7 cellular contexts compared by ENCODE assay signal in the genomic region with DNA sequence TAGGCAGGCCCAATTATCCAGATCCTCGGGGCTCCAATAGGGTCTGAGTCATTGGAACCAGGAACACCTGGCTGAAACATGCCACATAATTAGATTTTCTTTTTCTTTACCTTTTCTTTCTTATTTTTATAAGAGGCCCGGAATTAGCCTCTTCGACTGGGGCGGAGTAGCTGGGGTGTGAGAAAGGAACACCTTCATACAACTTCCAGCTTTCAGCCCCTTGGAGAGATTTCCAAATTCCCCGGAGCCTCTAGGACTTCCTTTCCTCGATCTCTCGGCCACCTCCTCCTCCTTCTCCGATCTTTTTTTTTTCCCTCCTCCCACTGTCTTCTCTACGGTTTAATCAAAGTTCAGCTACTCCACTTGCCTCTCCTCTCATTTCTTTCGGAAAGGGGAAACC.
A peak's percentile ranks its signal among the peaks of the same experiment; 100 is the strongest.
DNase-seq lines count a peak whose midpoint lies in the region; ATAC-seq and TF ChIP-seq lines count a peak whose summit lies in the region.
"Not testable (repeated sequence)": the region's sequence is repeated elsewhere in the genome, so short reads cannot be mapped to it uniquely, and the experiment has no call there.

No MANE protein-coding gene starts in this region.

- H2BK5ac ChIP-seq in mesendoderm (ENCODE audit: low read length) = not testable (repeated sequence)

- not testable (repeated sequence) for H3K9ac ChIP-seq in mesendoderm (ENCODE audit: low read length)

- DNase-seq in HT-29 (ENCODE audit: low spot score) (peak; percentile 8), breast epithelium (ENCODE audit: low spot score in 2 of 2) (peak; percentile 15 to 34), mesendoderm (peak; percentile 24), posterior vena cava (ENCODE audit: low spot score) (peak; percentile 24), superior temporal gyrus (ENCODE audit: extremely low spot score) (peak; percentile 7)
- peak; percentile 35 for DNase-seq in activated CD8-positive, alpha-beta memory T cell treated with anti-CD3 and anti-CD28 coated beads for 24 hours

- not testable (repeated sequence) for TF ChIP-seq CTCF in breast epithelium (IDR thresholded peaks at IDR 0.05); gastroesophageal sphincter (IDR thresholded peaks at IDR 0.05)

- not testable (repeated sequence) for ATAC-seq in gastroesophageal sphincter

- intact Hi-C loops in breast epithelium (cut with DNase I; ENCODE audit: low total_unique reads); posterior vena cava (cut with DNase I): not testable (repeated sequence)

- H3K27ac ChIP-seq in breast epithelium; mesendoderm (ENCODE audit: low read depth, low read length): not testable (repeated sequence)
- peak overlapping the region; percentile 70 to 77 (median 73) for H3K27ac ChIP-seq in gastroesophageal sphincter

- TF ChIP-seq EP300 in gastroesophageal sphincter (IDR thresholded peaks at IDR 0.05) = not testable (repeated sequence)

- TF ChIP-seq POLR2A in breast epithelium (IDR thresholded peaks at IDR 0.05); gastroesophageal sphincter (IDR thresholded peaks at IDR 0.05): not testable (repeated sequence)

- not testable (repeated sequence) for H3K79me2 ChIP-seq in mesendoderm (ENCODE audit: control insufficient read depth, insufficient read depth, low read length)

- H3K27me3 ChIP-seq in breast epithelium; gastroesophageal sphincter; mesendoderm (ENCODE audit: insufficient read depth, low read length, poor library complexity): not testable (repeated sequence)

- H3K36me3 ChIP-seq in breast epithelium; gastroesophageal sphincter; mesendoderm (ENCODE audit: control insufficient read depth, insufficient read depth, low read length): not testable (repeated sequence)

- not testable (repeated sequence) for H4K5ac ChIP-seq in mesendoderm (ENCODE audit: low read length)

- H3K4me1 ChIP-seq in breast epithelium; gastroesophageal sphincter; mesendoderm (ENCODE audit: control insufficient read depth, low read depth, low read length): not testable (repeated sequence)

- not testable (repeated sequence) for H3K79me1 ChIP-seq in mesendoderm (ENCODE audit: low read length)

- not testable (repeated sequence) for H3K4ac ChIP-seq in mesendoderm (ENCODE audit: low read depth, low read length)

- not testable (repeated sequence) for H3K23ac ChIP-seq in mesendoderm (ENCODE audit: low read length)

- not testable (repeated sequence) for H3K9me3 ChIP-seq in breast epithelium, gastroesophageal sphincter

- H4K8ac ChIP-seq in mesendoderm (ENCODE audit: low read depth, low read length) = not testable (repeated sequence)

- not testable (repeated sequence) for H2BK120ac ChIP-seq in mesendoderm (ENCODE audit: low read depth, low read length)

- H2AK5ac ChIP-seq in mesendoderm (ENCODE audit: low read length) = not testable (repeated sequence)

- H3K18ac ChIP-seq in mesendoderm (ENCODE audit: low read length) = not testable (repeated sequence)

- H2BK15ac ChIP-seq in mesendoderm (replicated peaks; ENCODE audit: low read depth) = not testable (repeated sequence)

- WGBS in gastroesophageal sphincter (ENCODE audit: low coverage in 1 of 2), 2 donors = 51% methylated on average over 4 of the region's 10 CpGs; no CpG with 5 or more reads in 1 of the 2 donors
- no CpG with 5 or more reads among the region's 10 CpGs for WGBS in mesendoderm (ENCODE audit: extremely low coverage, insufficient coverage, low lambda C conversion rate)

- H3K56ac ChIP-seq in mesendoderm (ENCODE audit: low read length) = not testable (repeated sequence)

- not testable (repeated sequence) for H3K4me2 ChIP-seq in mesendoderm (ENCODE audit: low read length)

- not testable (repeated sequence) for H3K4me3 ChIP-seq in breast epithelium; mesendoderm (ENCODE audit: low read length)
- H3K4me3 ChIP-seq in gastroesophageal sphincter = peak overlapping the region in 1 of 2 donors; percentile 25
